Comparison of ENCODE assay signal across 19 cellular contexts in genomic region chr11:134374891-134375550, GRCh38. TPM values are rescaled to one million over a fixed set of nuclear protein-coding genes. Genes with fewer than 3 reads are reported as not detected.
DNase-seq lines count a peak whose midpoint lies in the region; ATAC-seq and TF ChIP-seq lines count a peak whose summit lies in the region.
"Had no signal": no experiment of that assay in that cellular context is flagged by ENCODE, and none has a peak within 500 bp of the region (broad histone marks: within the 10 kb centered on the region; RNA-seq: fewer than 3 reads in every experiment).

No MANE protein-coding gene starts in this region.

- H3K4me1 ChIP-seq in lower lobe of right lung (no peaks in the 10 kb centered on the region), aorta (ENCODE audit: control insufficient read depth in 1 of 2, insufficient read depth in 2 of 2, low read length in 2 of 2) (no peaks in the 10 kb centered on the region), PC-9 (replicated peaks; ENCODE audit: insufficient read depth) (no peaks in the 10 kb centered on the region)

- H3K4me3 ChIP-seq in lower lobe of right lung (no peak overlapping the region), aorta (ENCODE audit: low read length in 2 of 2) (no peak overlapping the region), PC-9 (no peak overlapping the region)
- H3K4me3 ChIP-seq: BLaER1 treated with 17β-estradiol and CSF1 and Interleukin-3, amounts not matched to agents 10 nM and 100 nM had no signal

- no peaks in the 10 kb centered on the region for H3K9me2 ChIP-seq in PC-9 (ENCODE audit: insufficient read depth)

- intact Hi-C loops in Right ventricle myocardium inferior (cut with DNase I) (no loop called here), left cardiac atrium (cut with DNase I) (no loop called here), lower lobe of right lung (cut with DNase I) (no loop called here), posterior vena cava (cut with DNase I) (no loop called here), aorta (cut with DNase I) (no loop called here), PC-9 (cut with micrococcal nuclease; ENCODE audit: unreplicated experiment) (no loop called here)

- CTCF ChIA-PET in PC-9 (lab: Charles Lee), result no interaction called here

- BruUV-seq in PC-9 (replicated peaks; lab: Mats Ljungman, UMichigan), result no TSS peak

- ATAC-seq in Right ventricle myocardium inferior, result no peak
- no peak for ATAC-seq in left cardiac atrium
- ATAC-seq in lower lobe of right lung, result no peak
- ATAC-seq in aorta (ENCODE audit: low FRiP score), result no peak
- no peak for ATAC-seq in HG02642 (IDR thresholded peaks at IDR 0.05; ENCODE audit: poor library complexity, unreplicated experiment)
- ATAC-seq: CD8-positive, alpha-beta T cell; HCT116 had no signal

- H3F3A ChIP-seq in PC-9 (ENCODE audit: insufficient read depth, low read depth), result no peaks in the 10 kb centered on the region

- H3K27ac ChIP-seq in lower lobe of right lung, result no peak overlapping the region
- no peak overlapping the region for H3K27ac ChIP-seq in aorta (ENCODE audit: low read depth in 1 of 2, low read length in 2 of 2)
- no peak overlapping the region for H3K27ac ChIP-seq in PC-9
- H3K27ac ChIP-seq: 22Rv1; BLaER1 treated with 17β-estradiol and CSF1 and Interleukin-3, amounts not matched to agents 10 nM and 100 nM had no signal

- DNase-seq in Right ventricle myocardium inferior (ENCODE audit: missing footprints), result peak; percentile 57
- DNase-seq in left cardiac atrium, result no peak
- DNase-seq in lower lobe of right lung, result peak; percentile 27
- peak; percentile 63 for DNase-seq in posterior vena cava (ENCODE audit: low spot score)
- peak; percentile 30 to 51 for DNase-seq in aorta
- no peak for DNase-seq in activated effector memory CD4-positive, alpha-beta T cell treated with anti-CD3 and anti-CD28 coated beads, Interleukin-2, amount 50 U/mL, for 16 hours
- DNase-seq in PC-9, result no peak
- DNase-seq: Calu3; CD8-positive, alpha-beta T cell; GF-D8; GOT3; H7; HFFc6 had no signal

- H3K9me3 ChIP-seq in lower lobe of right lung, result no peaks in the 10 kb centered on the region
- H3K9me3 ChIP-seq in aorta (ENCODE audit: control insufficient read depth, low read length), result no peaks in the 10 kb centered on the region
- H3K9me3 ChIP-seq in PC-9 (ENCODE audit: insufficient read depth, low read depth), result no peaks in the 10 kb centered on the region
- H3K9me3 ChIP-seq: BLaER1 treated with 17β-estradiol and CSF1 and Interleukin-3, amounts not matched to agents 10 nM and 100 nM had no signal

- no peaks in the 10 kb centered on the region for H3K36me3 ChIP-seq in lower lobe of right lung
- no peaks in the 10 kb centered on the region for H3K36me3 ChIP-seq in aorta (ENCODE audit: control insufficient read depth in 1 of 2, insufficient read depth in 2 of 2, low read length in 1 of 2)
- H3K36me3 ChIP-seq in PC-9 (ENCODE audit: low read depth), result no peaks in the 10 kb centered on the region
- H3K36me3 ChIP-seq: BLaER1 treated with 17β-estradiol and CSF1 and Interleukin-3, amounts not matched to agents 10 nM and 100 nM had no signal

- no peak overlapping the region for H3K4me2 ChIP-seq in PC-9

- no peaks in the 10 kb centered on the region for H3K27me3 ChIP-seq in lower lobe of right lung (ENCODE audit: low read depth)
- no peaks in the 10 kb centered on the region for H3K27me3 ChIP-seq in aorta (ENCODE audit: control insufficient read depth in 1 of 2, insufficient read depth in 2 of 2, low read length in 1 of 2)
- H3K27me3 ChIP-seq in PC-9 (ENCODE audit: insufficient read depth, low read depth), result no peaks in the 10 kb centered on the region

- no peaks in the 10 kb centered on the region for H4K20me1 ChIP-seq in PC-9 (ENCODE audit: insufficient read depth)

- no peak for TF ChIP-seq CTCF in lower lobe of right lung (IDR thresholded peaks at IDR 0.05)
- TF ChIP-seq CTCF in PC-9 (conservative IDR thresholded peaks at IDR 0.05), result no peak

- no peaks in the 10 kb centered on the region for H3K79me2 ChIP-seq in PC-9 (ENCODE audit: low read depth)

- POLR2A ChIA-PET in PC-9 (lab: Charles Lee; ENCODE audit: unreplicated experiment), result no interaction called here

- 88 to 91% methylated on average over 16 of the region's 16 CpGs for WGBS in aorta, 2 donors

- no peak overlapping the region for H2AFZ ChIP-seq in PC-9

RNA-seq across cellular contexts. Expression of gene B3GAT1, which starts 37.0 kb away (rescaled TPM):
- 0.16 TPM for total RNA-seq in Right ventricle myocardium inferior
- total RNA-seq in left cardiac atrium, result under 1 TPM; 0.08 to 0.35 TPM
- total RNA-seq in lower lobe of right lung, result 1.4 TPM
- total RNA-seq in posterior vena cava, result under 1 TPM in 1 of 2 donors, not detected in 1; 0.28 TPM
- total RNA-seq in aorta, result under 1 TPM; 0.16 to 0.39 TPM
- not detected for polyA plus RNA-seq in aorta
- total RNA-seq in PC-9 (2021), result not detected in 2 replicates
- total RNA-seq: B cell, HFFc6 had no signal
- polyA plus RNA-seq: AG04450 had no signal

RNA-seq across cellular contexts. Expression of gene GLB1L2, which starts 43.2 kb away (rescaled TPM):
- 0.32 TPM for total RNA-seq in Right ventricle myocardium inferior
- total RNA-seq in left cardiac atrium, result under 1 TPM; 0.65 to 0.91 TPM
- 5.1 TPM for total RNA-seq in lower lobe of right lung
- 1 to 10 TPM; 2.8 to 4.0 TPM for total RNA-seq in posterior vena cava
- total RNA-seq in aorta, result 1 to 10 TPM in 1 of 2 donors, under 1 TPM in 1; 0.94 to 1.5 TPM
- 1 to 10 TPM in 1 of 2 donors, not detected in 1; 2.2 TPM for polyA plus RNA-seq in aorta
- 28.8 and 32.2 TPM in 2 replicates for total RNA-seq in PC-9 (2021)
- total RNA-seq: HFFc6 had no signal

Comparison
In these comparisons a context has a peak if more than half of its experiments do, and no peak if none do; other contexts are left out.
1. DNase-seq: peak in Right ventricle myocardium inferior (single experiment), lower lobe of right lung (single experiment), posterior vena cava (single experiment) and aorta (2 of 2); none in left cardiac atrium (single experiment), activated effector memory CD4-positive, alpha-beta T cell treated with anti-CD3 and anti-CD28 coated beads, Interleukin-2, amount 50 U/mL, for 16 hours (single experiment) and PC-9 (0 of 2).